Comparison of ENCODE assay signal across 1 cellular context in genomic region chr13:30126903-30127428, GRCh38.
TF ChIP-seq lines count a peak whose summit lies in the region.

No MANE protein-coding gene starts in this region.

TF ChIP-seq in GM23338, 12 proteins besides CTCF, POLR2A, EP300 and RAD21 (continued from another document):
- TF ChIP-seq CREB1 (CRISPR knock-in tag; IDR thresholded peaks at IDR 0.05; ENCODE audit: low read depth) (no peak), ETS1 (IDR thresholded peaks at IDR 0.05) (no peak), NANOG (IDR thresholded peaks at IDR 0.05; ENCODE audit: borderline replicate concordance) (no peak), POLR2AphosphoS5 (IDR thresholded peaks at IDR 0.05; ENCODE audit: low read depth) (no peak), REST (IDR thresholded peaks at IDR 0.05; ENCODE audit: unreplicated experiment) (no peak), STAT1 (IDR thresholded peaks at IDR 0.05; ENCODE audit: unreplicated experiment) (no peak)
TF ChIP-seq in GM23338: peak in this region for 0.
